In genomic region chr1:101236546-101237228, GRCh38 we compare ENCODE assay signal across 8 cellular contexts. TPM values are rescaled to one million over a fixed set of nuclear protein-coding genes. Genes with fewer than 3 reads are reported as not detected.
DNase-seq lines count a peak whose midpoint lies in the region; ATAC-seq and TF ChIP-seq lines count a peak whose summit lies in the region.

TSS of gene S1PR1 (plus strand) at chr1:101237019. CDS start at chr1:101238985, 1,966 bp downstream.

- H3K27me3 ChIP-seq in right atrium auricular region, result no peaks in the 10 kb centered on the region

- peaks cover 0 to 42% of the 10 kb centered on the region in 2 donors for H3K4me1 ChIP-seq in right atrium auricular region

- H3K9me3 ChIP-seq in right atrium auricular region, result no peaks in the 10 kb centered on the region

- DNase-seq in NK-92 treated with Interleukin-12 subunit alpha and Interleukin-12 subunit beta, amount 100 ng/mL, for 24 hours (lab: John Stamatoyannopoulos, UW), result peak; percentile 38
- DNase-seq in NK-92 (lab: John Stamatoyannopoulos, UW; ENCODE audit: unreplicated experiment) (no peak), T follicular helper cell (ENCODE audit: low read depth) (peak; percentile 60), amygdala (lab: John Stamatoyannopoulos, UW) (peak in 32 of 56 donors; percentile 7 to 60 (median 30)), right atrium auricular region (ENCODE audit: low spot score) (peak; percentile 81), renal cortical epithelial cell (ENCODE audit: low read depth) (peak; percentile 14), NCI-H2196 treated with DMSO at 0.1 percent for 48 hours (lab: John Stamatoyannopoulos, UW; ENCODE audit: unreplicated experiment) (no peak)

- peak within 1 kb of the TSS; percentile 65 to 75 for H3K4me3 ChIP-seq in right atrium auricular region

- no peak for TF ChIP-seq CTCF in right atrium auricular region (IDR thresholded peaks at IDR 0.05)

- peak within 1 kb of the TSS; percentile 88 to 95 for H3K27ac ChIP-seq in right atrium auricular region

- H3K36me3 ChIP-seq in right atrium auricular region, result peaks cover 14% of the 10 kb centered on the region

- peak; percentile 17 for ATAC-seq in HG03139 (IDR thresholded peaks at IDR 0.05; ENCODE audit: unreplicated experiment)

RNA-seq across cellular contexts. Expression of gene S1PR1, which starts in this region (rescaled TPM):
- 100 to 1,000 TPM in 1 of 2 donors, 10 to 100 TPM in 1; 92.2 to 125 TPM for total RNA-seq in right atrium auricular region
- total RNA-seq in renal cortical epithelial cell, result 6.8 and 8.2 TPM in 2 replicates

Comparison
In these comparisons a context has a peak if more than half of its experiments do, and no peak if none do; other contexts are left out.
1. RNA of gene S1PR1 (total RNA-seq): 92.2 to 125 TPM in right atrium auricular region; 6.8 to 8.2 TPM in renal cortical epithelial cell; every median in the first group is over 10 times any median in the second.
2. DNase-seq: peak in NK-92 treated with Interleukin-12 subunit alpha and Interleukin-12 subunit beta, amount 100 ng/mL, for 24 hours (single experiment), T follicular helper cell (single experiment), amygdala (32 of 56), right atrium auricular region (single experiment) and renal cortical epithelial cell (single experiment); none in NK-92 (single experiment) and NCI-H2196 treated with DMSO at 0.1 percent for 48 hours (single experiment).